ENCODE assay signal across 8 cellular contexts in genomic region chr6:147234685-147235084, GRCh38.
"Had no signal": no experiment of that assay in that cellular context is flagged by ENCODE, and none has a peak within 500 bp of the region (broad histone marks: within the 10 kb centered on the region; RNA-seq: fewer than 3 reads in every experiment).

No MANE protein-coding gene starts in this region.

- H2AFZ ChIP-seq: GM23338 had no signal

- H3K9me3 ChIP-seq: HAP-1 had no signal

- H3K4me3 ChIP-seq: GM23338, HAP-1 had no signal

- H3K27ac ChIP-seq: HL-60 had no signal

- ATAC-seq: GM23338, HCT116 had no signal

- H3K4me2 ChIP-seq: GM23338 had no signal

- DNase-seq: H7, HFFc6, Kasumi-1, KG1 had no signal

- H3K36me3 ChIP-seq: HAP-1 had no signal
